ENCODE assay signal across 23 cellular contexts in genomic region chr7:19871102-19871501, GRCh38.
"Had no signal": no experiment of that assay in that cellular context is flagged by ENCODE, and none has a peak within 500 bp of the region (broad histone marks: within the 10 kb centered on the region; RNA-seq: fewer than 3 reads in every experiment).

No MANE protein-coding gene starts in this region.

- H3K27ac ChIP-seq: breast epithelium, esophagus muscularis mucosa, foreskin keratinocyte, heart right ventricle, ovary, prostate gland, skin epidermis, thoracic aorta had no signal

- H3K27me3 ChIP-seq: breast epithelium, esophagus muscularis mucosa, foreskin keratinocyte, heart right ventricle, ovary had no signal

- ATAC-seq: activated naive CD4-positive, alpha-beta T cell treated with anti-CD3 and anti-CD28 coated beads, Interleukin-2, amount 50 U/mL, for 72 hours; activated T-cell treated with anti-CD3 and anti-CD28 coated beads, Interleukin-2, amount 50 U/mL, for 72 hours; foreskin keratinocyte; heart right ventricle; naive thymus-derived CD4-positive, alpha-beta T cell; sciatic nerve had no signal

- H3K4me3 ChIP-seq: breast epithelium, esophagus muscularis mucosa, heart right ventricle, ovary, prostate gland, skin epidermis, thoracic aorta had no signal

- H3K36me3 ChIP-seq: breast epithelium, esophagus muscularis mucosa, heart right ventricle, ovary, prostate gland, thoracic aorta had no signal

- H3K4me1 ChIP-seq: breast epithelium, esophagus muscularis mucosa, foreskin keratinocyte, heart right ventricle, prostate gland had no signal

- H3K9me3 ChIP-seq: breast epithelium, esophagus muscularis mucosa, heart right ventricle, ovary, prostate gland, thoracic aorta had no signal

- DNase-seq: activated CD4-positive, alpha-beta T cell treated with anti-CD3 and anti-CD28 coated beads for 4 hours; activated CD4-positive, alpha-beta T cell treated with anti-CD3 and anti-CD28 coated beads, Interleukin-2, amount 50 U/mL, for 4 hours; activated CD4-positive, CD25-positive, alpha-beta regulatory T cell; activated naive CD4-positive, alpha-beta T cell; activated T-cell treated with anti-CD3 and anti-CD28 coated beads for 4 hours; activated T-cell treated with anti-CD3 and anti-CD28 coated beads, Interleukin-2, amount 50 U/mL, for 72 hours; central memory CD4-positive, alpha-beta T cell; endodermal cell; foreskin keratinocyte; heart right ventricle; naive thymus-derived CD4-positive, alpha-beta T cell; ovary; retina; stimulated activated CD4-positive, alpha-beta T cell treated with anti-CD3 and anti-CD28 coated beads, Interleukin-12 subunit alpha, Interleukin-12 subunit beta, amount 100 ng/mL, for 4 hours; stimulated activated CD4-positive, alpha-beta T cell treated with anti-CD3 and anti-CD28 coated beads, Interleukin-4, amount 100 ng/mL, for 1 hour; trophoblast cell had no signal
